In the genomic region with DNA sequence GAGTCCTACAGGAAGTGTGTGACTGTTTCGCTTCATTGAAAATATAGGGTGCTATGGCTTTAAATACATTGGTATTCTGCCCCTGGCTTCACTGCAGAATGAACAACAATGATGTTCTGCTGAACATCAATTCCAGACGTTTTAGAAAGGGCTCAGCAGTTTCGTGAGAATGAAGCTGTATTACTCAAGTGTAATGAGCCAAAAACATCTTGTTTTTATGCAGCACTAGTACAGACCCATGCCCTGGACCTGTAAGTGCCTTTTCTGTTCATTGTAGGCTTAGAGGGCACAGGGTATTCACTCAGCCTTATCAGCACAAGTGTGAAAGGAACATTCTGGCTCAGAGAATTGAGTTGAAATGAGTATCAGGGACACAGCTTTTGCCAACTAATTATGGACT, we compare ENCODE assay signal across 19 cellular contexts.
DNase-seq lines count a peak whose midpoint lies in the region; ATAC-seq and TF ChIP-seq lines count a peak whose summit lies in the region.
"Had no signal": no experiment of that assay in that cellular context is flagged by ENCODE, and none has a peak within 500 bp of the region (broad histone marks: within the 10 kb centered on the region; RNA-seq: fewer than 3 reads in every experiment).

No MANE protein-coding gene starts in this region.

- dilution Hi-C loops in mammary epithelial cell (cut with HindIII; ENCODE audit: low sequenced_read_pairs) = no loop called here

- H3K4me2 ChIP-seq in osteoblast (ENCODE audit: insufficient read depth, low read length) = no peak overlapping the region
- no peak overlapping the region for H3K4me2 ChIP-seq in mammary epithelial cell (ENCODE audit: insufficient read depth, low read depth, low read length)
- H3K4me2 ChIP-seq: BLaER1 had no signal

- WGBS in mammary epithelial cell (ENCODE audit: low coverage, missing lambda C conversion rate) = 62% methylated on average over 3 of the region's 3 CpGs

- CTCF ChIA-PET in mammary epithelial cell (lab: Charles Lee; ENCODE audit: low non-redundant PET) = no interaction called here

- H3K27ac ChIP-seq in brain microvascular endothelial cell (peak overlapping the region; percentile 23), osteoblast (ENCODE audit: low read depth, low read length) (no peak overlapping the region), left lung (no peak overlapping the region), mammary epithelial cell (ENCODE audit: insufficient read depth, low read depth, low read length) (no peak overlapping the region)
- H3K27ac ChIP-seq: BLaER1, SK-N-MC had no signal

- H3K27me3 ChIP-seq in brain microvascular endothelial cell (replicated peaks) (no peaks in the 10 kb centered on the region), osteoblast (ENCODE audit: insufficient read depth, low read length) (no peaks in the 10 kb centered on the region), left lung (no peaks in the 10 kb centered on the region), mammary epithelial cell (ENCODE audit: insufficient read depth, low read length) (no peaks in the 10 kb centered on the region)
- H3K27me3 ChIP-seq: BLaER1 had no signal

- H3K36me3 ChIP-seq in brain microvascular endothelial cell (replicated peaks) = no peaks in the 10 kb centered on the region
- no peaks in the 10 kb centered on the region for H3K36me3 ChIP-seq in osteoblast (ENCODE audit: insufficient read depth, low read length)
- no peaks in the 10 kb centered on the region for H3K36me3 ChIP-seq in left lung
- H3K36me3 ChIP-seq in mammary epithelial cell (ENCODE audit: insufficient read depth, low read length) = no peaks in the 10 kb centered on the region
- H3K36me3 ChIP-seq: BLaER1 had no signal

- H4K20me1 ChIP-seq in osteoblast (ENCODE audit: insufficient read depth, low read length) (no peaks in the 10 kb centered on the region), mammary epithelial cell (ENCODE audit: insufficient read depth, low read length) (no peaks in the 10 kb centered on the region)
- H4K20me1 ChIP-seq: BLaER1 had no signal

- H3K4me3 ChIP-seq in brain microvascular endothelial cell (ENCODE audit: low read depth, low read length) = no peak overlapping the region
- H3K4me3 ChIP-seq in osteoblast (ENCODE audit: insufficient read depth, low read length) = no peak overlapping the region
- H3K4me3 ChIP-seq in left lung = no peak overlapping the region
- no peak overlapping the region for H3K4me3 ChIP-seq in mammary epithelial cell (replicated peaks in 1 of 3; ENCODE audit: insufficient read depth in 1 of 3, low read depth in 2 of 3, low read length in 3 of 3)
- H3K4me3 ChIP-seq: BLaER1, SK-N-MC had no signal

- intact Hi-C loops in left lung (cut with DNase I) = no loop called here
- intact Hi-C loops in mammary epithelial cell (cut with micrococcal nuclease) = no loop called here

- ATAC-seq in left lung (no peak), HG02938 (IDR thresholded peaks at IDR 0.05; ENCODE audit: unreplicated experiment) (no peak)

- TF ChIP-seq CTCF in brain microvascular endothelial cell (IDR thresholded peaks at IDR 0.05; ENCODE audit: low read depth, low read length, missing control alignments) (no peak), osteoblast (IDR thresholded peaks at IDR 0.05; ENCODE audit: extremely low read depth, low read depth, low read length) (no peak), left lung (IDR thresholded peaks at IDR 0.05) (no peak), mammary epithelial cell (conservative IDR thresholded peaks at IDR 0.05 in 1 of 2, IDR thresholded peaks at IDR 0.05 in 1 of 2; ENCODE audit: extremely low read depth in 1 of 2, insufficient read depth in 1 of 2, low read depth in 1 of 2, low read length in 2 of 2) (no peak)

- H2AFZ ChIP-seq in osteoblast (ENCODE audit: low read length) (no peak overlapping the region), mammary epithelial cell (ENCODE audit: low read depth, low read length) (no peak overlapping the region)

- H3K4me1 ChIP-seq in osteoblast (ENCODE audit: insufficient read depth, low read length) (no peaks in the 10 kb centered on the region), left lung (no peaks in the 10 kb centered on the region), mammary epithelial cell (ENCODE audit: insufficient read depth, low read length) (peaks cover 3% of the 10 kb centered on the region)
- H3K4me1 ChIP-seq: BLaER1 had no signal

- H3K9ac ChIP-seq in mammary epithelial cell (ENCODE audit: insufficient read depth, low read length) = no peak overlapping the region
- H3K9ac ChIP-seq: BLaER1 had no signal

- DNase-seq in NCI-H345 (lab: John Stamatoyannopoulos, UW) = peak; percentile 5
- DNase-seq in NCI-H345 treated with DMSO at 0.1 percent for 48 hours (lab: John Stamatoyannopoulos, UW; ENCODE audit: unreplicated experiment) = no peak
- DNase-seq in brain microvascular endothelial cell = no peak
- DNase-seq in inferior parietal cortex (ENCODE audit: extremely low spot score) = peak; percentile 13
- DNase-seq in osteoblast (ENCODE audit: insufficient read length, low spot score, missing footprints) = no peak
- no peak for DNase-seq in left lung
- no peak for DNase-seq in mammary epithelial cell
- DNase-seq: CD4-positive, alpha-beta memory T cell; H7; Karpas-422; NCI-H1092; NCI-H1436 treated with DMSO at 0.1 percent for 48 hours; NCI-H2029; NCI-H510A; NCI-H774; SHP77 had no signal

- H3K9me3 ChIP-seq in osteoblast (ENCODE audit: low read depth, low read length) (no peaks in the 10 kb centered on the region), left lung (no peaks in the 10 kb centered on the region), mammary epithelial cell (replicated peaks; ENCODE audit: insufficient read depth, low read length) (no peaks in the 10 kb centered on the region)
- H3K9me3 ChIP-seq: BLaER1 had no signal

- H3K79me2 ChIP-seq in osteoblast (ENCODE audit: insufficient read depth, low read length) = no peaks in the 10 kb centered on the region
- no peaks in the 10 kb centered on the region for H3K79me2 ChIP-seq in mammary epithelial cell (ENCODE audit: insufficient read depth, low read length)

- in situ Hi-C loops in brain microvascular endothelial cell (cut with HindIII; ENCODE audit: low pct_ligation_motif_present, low sequenced_read_pairs) = no loop called here
- in situ Hi-C loops in mammary epithelial cell (cut with MboI; ENCODE audit: low sequenced_read_pairs in 2 of 2) = no loop called here

- no TSS peak for BruUV-seq in mammary epithelial cell (replicated peaks; lab: Mats Ljungman, UMichigan)

Comparison
In these comparisons a context has a peak if more than half of its experiments do, and no peak if none do; other contexts are left out.
1. DNase-seq: peak in NCI-H345 (single experiment) and inferior parietal cortex (single experiment); none in NCI-H345 treated with DMSO at 0.1 percent for 48 hours (single experiment), brain microvascular endothelial cell (single experiment), osteoblast (single experiment), left lung (0 of 2) and mammary epithelial cell (single experiment).